ENCODE assay signal across 18 cellular contexts in the genomic region with DNA sequence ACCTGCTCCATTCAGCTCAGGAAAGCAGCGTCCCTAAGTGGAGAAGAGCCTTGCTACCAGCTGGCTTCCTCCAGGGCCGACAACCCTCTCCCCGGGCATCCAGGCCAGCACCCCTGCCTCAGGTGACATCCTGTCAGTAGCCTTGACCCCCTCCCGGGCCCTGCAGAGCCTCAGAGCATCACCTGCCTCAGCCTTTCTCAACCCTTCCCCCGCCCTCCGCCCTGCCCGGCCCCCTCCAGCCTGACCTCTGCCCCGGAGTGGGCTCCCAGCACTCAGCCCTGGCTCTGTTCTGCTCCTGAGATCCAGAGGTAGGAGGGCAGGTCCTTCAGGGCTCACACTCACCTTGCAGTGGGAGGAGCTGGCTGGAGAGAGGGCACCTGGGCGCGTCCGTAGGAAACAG.
"Had no signal": no experiment of that assay in that cellular context is flagged by ENCODE, and none has a peak within 500 bp of the region (broad histone marks: within the 10 kb centered on the region; RNA-seq: fewer than 3 reads in every experiment).

No MANE protein-coding gene starts in this region.

- H3K4me3 Mint-ChIP-seq: nephron had no signal

- H3K4me1 Mint-ChIP-seq: naive B cell had no signal

- H3K9me3 Mint-ChIP-seq: naive B cell had no signal

- H3K27ac Mint-ChIP-seq: nephron had no signal

- ATAC-seq: gastroesophageal sphincter, left cardiac atrium had no signal

- DNase-seq: cortex of kidney; dorsolateral prefrontal cortex; effector memory CD4-positive, alpha-beta T cell; esophagus squamous epithelium; foreskin fibroblast; kidney; left cardiac atrium; left ventricle myocardium inferior; mesendoderm; naive B cell; psoas muscle; retina; stimulated activated CD4-positive, alpha-beta T cell treated with anti-CD3 and anti-CD28 coated beads, Interleukin-2, amount 100 ng/mL, for 24 hours; stimulated activated CD4-positive, alpha-beta T cell treated with anti-CD3 and anti-CD28 coated beads, Interleukin-4, amount 100 ng/mL, for 4 hours; stimulated activated naive CD4-positive, alpha-beta T cell; trophoblast cell had no signal

- H3K27me3 Mint-ChIP-seq: naive B cell had no signal
